7 cellular contexts compared by ENCODE assay signal in genomic region chr4:121800638-121800960, GRCh38. TPM values are rescaled to one million over a fixed set of nuclear protein-coding genes. Genes with fewer than 3 reads are reported as not detected.
DNase-seq lines count a peak whose midpoint lies in the region; ATAC-seq and TF ChIP-seq lines count a peak whose summit lies in the region.

No MANE protein-coding gene starts in this region.

- H3K4me2 ChIP-seq in SK-N-SH = peak overlapping the region; percentile 88

- peaks cover 6% of the 10 kb centered on the region for H3F3A ChIP-seq in SK-N-SH (replicated peaks; ENCODE audit: insufficient read depth)

- H3K4me1 ChIP-seq in SK-N-SH (ENCODE audit: control insufficient read depth in 1 of 2, insufficient read depth in 2 of 2, low read depth in 1 of 2, low read length in 1 of 2) (peaks cover 7 to 12% of the 10 kb centered on the region in 2 experiments; a peak in 3 of 4 replicates), foreskin keratinocyte (peaks cover 5% of the 10 kb centered on the region), gastrocnemius medialis (peaks cover 17 to 20% of the 10 kb centered on the region in 2 donors)

- H4K20me1 ChIP-seq in SK-N-SH (ENCODE audit: insufficient read depth) = no peaks in the 10 kb centered on the region

- intact Hi-C loops in gastrocnemius medialis (cut with DNase I; ENCODE audit: low total_unique reads) = loop anchor here (2.0 kb wide), 2 partner anchors 70 to 104 kb away; partner anchors contain the start of genes ANXA5 and BBS7

- H3K9me3 ChIP-seq in SK-N-SH (no peaks in the 10 kb centered on the region), gastrocnemius medialis (no peaks in the 10 kb centered on the region)

- H3K27me3 ChIP-seq in SK-N-SH (ENCODE audit: insufficient read depth) (no peaks in the 10 kb centered on the region), foreskin keratinocyte (no peaks in the 10 kb centered on the region), gastrocnemius medialis (no peaks in the 10 kb centered on the region)

- H2AFZ ChIP-seq in SK-N-SH (ENCODE audit: low read depth) = peak overlapping the region; percentile 91

- DNase-seq in SK-N-SH (peak; percentile 20), foreskin keratinocyte (no peak), gastrocnemius medialis (no peak), H4 (ENCODE audit: low spot score) (no peak), kidney tubule cell (ENCODE audit: low spot score) (no peak)

- no peak for TF ChIP-seq RAD21 in SK-N-SH (IDR thresholded peaks at IDR 0.05; ENCODE audit: low read length)

- H3K9me2 ChIP-seq in SK-N-SH = no peaks in the 10 kb centered on the region

- peak; percentile 14 for ATAC-seq in GM19025 (IDR thresholded peaks at IDR 0.05; ENCODE audit: low read depth, unreplicated experiment)
- ATAC-seq in HG02885 (IDR thresholded peaks at IDR 0.05; ENCODE audit: poor library complexity, unreplicated experiment) = peak; percentile 33
- peak; percentile 3 for ATAC-seq in foreskin keratinocyte
- ATAC-seq in gastrocnemius medialis = peak; percentile 45 to 46

- TF ChIP-seq POLR2A in gastrocnemius medialis (IDR thresholded peaks at IDR 0.05) = no peak

- TF ChIP-seq CTCF in SK-N-SH (IDR thresholded peaks at IDR 0.05) (no peak), foreskin keratinocyte (conservative IDR thresholded peaks at IDR 0.05) (no peak), gastrocnemius medialis (IDR thresholded peaks at IDR 0.05 in 4 of 5, conservative IDR thresholded peaks at IDR 0.05 in 1 of 5) (no peak)

- TF ChIP-seq EP300 in SK-N-SH (IDR thresholded peaks at IDR 0.05; ENCODE audit: borderline replicate concordance in 1 of 2, low read depth in 1 of 2, low read length in 1 of 2) = no peak

- CTCF ChIA-PET in SK-N-SH (lab: Yijun Ruan, JAX) = no interaction called here

- peaks cover 25 to 37% of the 10 kb centered on the region in 2 experiments for H3K36me3 ChIP-seq in SK-N-SH (replicated peaks in 1 of 2; ENCODE audit: control insufficient read depth in 1 of 2, insufficient read depth in 2 of 2, low read length in 1 of 2)
- H3K36me3 ChIP-seq in gastrocnemius medialis = peaks cover 0 to 27% of the 10 kb centered on the region in 2 donors

- POLR2A ChIA-PET in SK-N-SH (lab: Yijun Ruan, JAX) = interaction anchor here (0.6 to 1.8 kb wide), 4 partner anchors 23 to 104 kb away, joined by 4 to 9 read pairs (median 5); partner anchors contain the start of genes ANXA5, BBS7 and CCNA2

- peaks cover 45% of the 10 kb centered on the region for H3K79me2 ChIP-seq in SK-N-SH (ENCODE audit: insufficient read depth)

- peak overlapping the region; percentile 88 to 94 for H3K4me3 ChIP-seq in SK-N-SH (ENCODE audit: low read depth in 2 of 2, low read length in 1 of 2)
- H3K4me3 ChIP-seq in gastrocnemius medialis = peak overlapping the region; percentile 82 to 95 (median 89)

- peak overlapping the region; percentile 90 to 95 for H3K27ac ChIP-seq in SK-N-SH (ENCODE audit: low read depth in 2 of 2, low read length in 1 of 2)
- peak overlapping the region; percentile 91 for H3K27ac ChIP-seq in foreskin keratinocyte
- peak overlapping the region; percentile 84 to 95 (median 88) for H3K27ac ChIP-seq in gastrocnemius medialis

- in situ Hi-C loops in gastrocnemius medialis (cut with MboI; ENCODE audit: low sequenced_read_pairs in 4 of 4) = loop anchor here in 1 of 4 donors (25.0 kb wide), 1 partner anchor 362 kb away; the partner anchor contains the start of gene BLTP1

- WGBS in SK-N-SH (ENCODE audit: low lambda C conversion rate) = 16% methylated on average over 8 of the region's 8 CpGs

- peak overlapping the region; percentile 91 for H3K9ac ChIP-seq in SK-N-SH

TF ChIP-seq in SK-N-SH, 30 proteins besides CTCF, POLR2A, EP300 and RAD21:
- TF ChIP-seq MXI1 (IDR thresholded peaks at IDR 0.05; ENCODE audit: low read depth, low read length) = no peak
- TF ChIP-seq YY1 (IDR thresholded peaks at IDR 0.05; ENCODE audit: low read depth) = no peak
- no peak for TF ChIP-seq RXRA (IDR thresholded peaks at IDR 0.05; ENCODE audit: borderline replicate concordance, low read depth)
- no peak for TF ChIP-seq FOXJ3 (CRISPR knock-in tag; IDR thresholded peaks at IDR 0.05)
- TF ChIP-seq NFIC (IDR thresholded peaks at IDR 0.05; ENCODE audit: borderline replicate concordance) = no peak
- TF ChIP-seq RCOR1 (IDR thresholded peaks at IDR 0.05; ENCODE audit: low read length) = no peak
- no peak for TF ChIP-seq MAX (IDR thresholded peaks at IDR 0.05; ENCODE audit: low read depth)
- TF ChIP-seq IRF3 (IDR thresholded peaks at IDR 0.05; ENCODE audit: low read depth, low read length) = no peak
- TF ChIP-seq NRF1 (IDR thresholded peaks at IDR 0.05; ENCODE audit: low read depth, low read length) = no peak
- TF ChIP-seq JUND (IDR thresholded peaks at IDR 0.05) = no peak
- TF ChIP-seq SIN3A (IDR thresholded peaks at IDR 0.05; ENCODE audit: borderline replicate concordance, low read depth, low read length) = no peak
- no peak for TF ChIP-seq TCF12 (IDR thresholded peaks at IDR 0.05)
- no peak for TF ChIP-seq SMC3 (IDR thresholded peaks at IDR 0.05; ENCODE audit: low read depth, low read length)
- no peak for TF ChIP-seq CHD2 (IDR thresholded peaks at IDR 0.05; ENCODE audit: low read length, partially characterized antibody)
- TF ChIP-seq EZH2phosphoT487 (IDR thresholded peaks at IDR 0.05; ENCODE audit: borderline replicate concordance, low read depth) = no peak
- no peak for TF ChIP-seq MEF2A (IDR thresholded peaks at IDR 0.05; ENCODE audit: borderline replicate concordance, low read depth)
- TF ChIP-seq USF2 (IDR thresholded peaks at IDR 0.05; ENCODE audit: borderline replicate concordance, low read depth, low read length) = no peak
- no peak for TF ChIP-seq TAF1 (IDR thresholded peaks at IDR 0.05; ENCODE audit: borderline replicate concordance, low read depth, low read length)
- TF ChIP-seq ELF1 (IDR thresholded peaks at IDR 0.05) = no peak
- TF ChIP-seq GABPA (IDR thresholded peaks at IDR 0.05; ENCODE audit: low read depth) = no peak

RNA-seq across cellular contexts. Expression of gene EXOSC9, which starts 0.5 kb away (rescaled TPM):
- 38.8 and 49.5 TPM in 2 replicates for polyA plus RNA-seq in SK-N-SH (2012; rRNA removed)
- polyA plus RNA-seq in SK-N-SH (2012; cell fraction: cytosol; rRNA removed) = 50.8 and 60.6 TPM in 2 replicates
- 28.9 and 68.8 TPM in 2 replicates for polyA plus RNA-seq in SK-N-SH (2012; cell fraction: nucleus; rRNA removed)
- total RNA-seq in foreskin keratinocyte = 37.9 and 45.5 TPM in 2 replicates
- polyA plus RNA-seq in foreskin keratinocyte = 27.8 and 36.0 TPM in 2 replicates
- total RNA-seq in gastrocnemius medialis = 10 to 100 TPM; 13.4 to 28.8 (median 19.9) TPM
- 57.6 and 75.5 TPM in 2 replicates for total RNA-seq in H4 (2014; rRNA removed; shearing (Covaris generic))

RNA-seq across cellular contexts. Expression of gene CCNA2, which starts 23.1 kb away (rescaled TPM):
- polyA plus RNA-seq in SK-N-SH (2012; rRNA removed) (23.0 and 23.8 TPM in 2 replicates), foreskin keratinocyte (28.0 and 42.7 TPM in 2 replicates)
- 27.7 and 29.2 TPM in 2 replicates for polyA plus RNA-seq in SK-N-SH (2012; cell fraction: cytosol; rRNA removed)
- polyA plus RNA-seq in SK-N-SH (2012; cell fraction: nucleus; rRNA removed) = 10.8 and 15.6 TPM in 2 replicates
- total RNA-seq in foreskin keratinocyte (65.8 and 83.0 TPM in 2 replicates), gastrocnemius medialis (under 1 TPM in 3 of 4 donors, not detected in 1; 0.20 to 0.60 (median 0.36) TPM)
- 119 and 132 TPM in 2 replicates for total RNA-seq in H4 (2014; rRNA removed; shearing (Covaris generic))

RNA-seq across cellular contexts. Expression of gene SMIM43, which starts 35.6 kb away (rescaled TPM):
- polyA plus RNA-seq in SK-N-SH (2012; rRNA removed) (37.2 and 59.1 TPM in 2 replicates), foreskin keratinocyte (0.02 TPM in 1 of 2 replicates, not detected in the other)
- 50.5 and 56.0 TPM in 2 replicates for polyA plus RNA-seq in SK-N-SH (2012; cell fraction: cytosol; rRNA removed)
- 59.9 and 106 TPM in 2 replicates for polyA plus RNA-seq in SK-N-SH (2012; cell fraction: nucleus; rRNA removed)
- total RNA-seq in foreskin keratinocyte (not detected in 2 replicates), gastrocnemius medialis (not detected)
- not detected in 2 replicates for total RNA-seq in H4 (2014; rRNA removed; shearing (Covaris generic))

Comparison
In these comparisons a context has a peak if more than half of its experiments do, and no peak if none do; other contexts are left out.
1. RNA of gene CCNA2, which starts 23.1 kb away (total RNA-seq): 119 to 132 TPM in H4 and 65.8 to 83.0 TPM in foreskin keratinocyte; 0.20 to 0.60 TPM in gastrocnemius medialis; every median in the first group is over 10 times any median in the second.
2. Peak in every context shown above with its lines, with median percentiles within 50 percentile points of each other: ATAC-seq and H3K27ac ChIP-seq.